ENCODE assay signal across 14 cellular contexts in genomic region chr11:134659882-134660281, GRCh38.
"Had no signal": no experiment of that assay in that cellular context is flagged by ENCODE, and none has a peak within 500 bp of the region (broad histone marks: within the 10 kb centered on the region; RNA-seq: fewer than 3 reads in every experiment).

No MANE protein-coding gene starts in this region.

- H3K36me3 ChIP-seq: tibial artery, vagina had no signal

- ATAC-seq: activated naive CD4-positive, alpha-beta T cell treated with anti-CD3 and anti-CD28 coated beads, Interleukin-2, amount 50 U/mL, for 72 hours; body of pancreas; mucosa of descending colon; naive thymus-derived CD8-positive, alpha-beta T cell; stimulated activated memory B cell treated with anti-CD40 and anti-IgM and Interleukin-4, amounts not matched to agents 10 μg/mL and 1 μg/mL and 100 μg/mL, for 72 hours had no signal

- H3K4me1 ChIP-seq: body of pancreas, parathyroid adenoma, tibial artery, vagina had no signal

- H3K79me2 ChIP-seq: parathyroid adenoma had no signal

- H3K9ac ChIP-seq: parathyroid adenoma had no signal

- H3K27me3 ChIP-seq: body of pancreas, vagina had no signal

- H2AFZ ChIP-seq: parathyroid adenoma had no signal

- H3K4me3 ChIP-seq: body of pancreas, mucosa of descending colon, tibial artery, vagina had no signal

- H3K9me3 ChIP-seq: body of pancreas, mucosa of descending colon, tibial artery, vagina had no signal

- DNase-seq: activated CD4-positive, alpha-beta T cell treated with anti-CD3 and anti-CD28 coated beads for 4 hours; activated gamma-delta T cell; amniotic stem cell; body of pancreas; caudate nucleus; effector CD4-positive, alpha-beta T cell; foreskin fibroblast; mucosa of descending colon; naive thymus-derived CD8-positive, alpha-beta T cell had no signal

- H3K27ac ChIP-seq: body of pancreas, parathyroid adenoma, tibial artery, vagina had no signal
